Comparison of ENCODE assay signal across 11 cellular contexts in the genomic region with DNA sequence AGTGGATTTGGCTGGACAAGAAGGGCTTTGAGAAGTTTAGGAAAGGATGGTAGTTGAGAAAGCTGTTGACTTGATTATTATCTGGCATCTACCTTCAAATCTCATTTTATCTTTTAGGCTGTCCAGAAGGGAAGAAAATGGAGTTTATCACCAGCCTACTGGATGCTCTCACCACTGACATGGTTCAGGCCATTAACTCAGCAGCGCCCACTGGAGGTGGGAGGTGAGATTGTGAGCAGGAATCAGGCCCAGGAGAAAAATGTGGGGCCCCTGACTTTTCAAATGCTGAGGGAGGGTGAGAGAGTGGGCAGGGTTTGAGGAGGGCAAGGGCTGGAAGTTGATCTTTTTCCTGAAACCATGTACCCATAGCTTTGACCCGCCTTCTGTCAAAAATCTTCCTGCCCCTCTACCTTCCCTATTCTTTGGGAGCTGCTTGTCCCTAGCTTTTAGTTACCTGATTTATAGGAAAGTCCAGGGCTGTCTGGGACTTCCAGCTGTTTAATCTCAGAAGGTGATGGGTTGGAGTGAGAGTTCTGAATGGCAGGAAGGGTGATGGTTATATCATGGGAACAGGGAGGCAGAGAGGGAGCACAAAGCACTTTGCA.
DNase-seq lines count a peak whose midpoint lies in the region; ATAC-seq, FAIRE-seq and TF ChIP-seq lines count a peak whose summit lies in the region.
"Had no signal": no experiment of that assay in that cellular context is flagged by ENCODE, and none has a peak within 500 bp of the region (broad histone marks: within the 10 kb centered on the region; RNA-seq: fewer than 3 reads in every experiment).

No MANE protein-coding gene starts in this region.

- TF ChIP-seq POLR2A in right lobe of liver (IDR thresholded peaks at IDR 0.05) (no peak), vagina (IDR thresholded peaks at IDR 0.05) (no peak)

- H3K27me3 Mint-ChIP-seq in activated naive CD8-positive, alpha-beta T cell treated with anti-CD3 and anti-CD28 coated beads, Interleukin-2, amount 50 U/mL, for 24 hours = peaks cover 5% of the 10 kb centered on the region

- DNase-seq in NCI-H2081 (lab: John Stamatoyannopoulos, UW) (peak; percentile 34 to 43), NCI-H2081 treated with DMSO at 0.1 percent for 48 hours (lab: John Stamatoyannopoulos, UW) (no peak), HTR-8/SVneo (ENCODE audit: insufficient read length, low spot score) (peak; percentile 76), right lobe of liver (peak in 1 of 3 donors; percentile 40), upper lobe of right lung (no peak), vagina (ENCODE audit: extremely low spot score in 2 of 2) (no peak)
- peak; percentile 54 for DNase-seq in activated naive CD8-positive, alpha-beta T cell treated with anti-CD3 and anti-CD28 coated beads, Interleukin-2, amount 50 U/mL, for 24 hours

- H3K36me3 Mint-ChIP-seq in activated naive CD8-positive, alpha-beta T cell treated with anti-CD3 and anti-CD28 coated beads, Interleukin-2, amount 50 U/mL, for 24 hours (ENCODE audit: low read depth) = no peaks in the 10 kb centered on the region

- H3K4me3 ChIP-seq in right lobe of liver (no peak overlapping the region), upper lobe of right lung (no peak overlapping the region), vagina (no peak overlapping the region)
- H3K4me3 ChIP-seq: BLaER1 treated with 17β-estradiol and CSF1 and Interleukin-3, amounts not matched to agents 10 nM and 100 nM had no signal

- FAIRE-seq in HTR-8/SVneo (lab: Jason Lieb, UNC) = peak; percentile 86
- FAIRE-seq: TTC549 had no signal

- H3K36me3 ChIP-seq in right lobe of liver = peaks cover 0 to 32% (median 9%) of the 10 kb centered on the region in 4 donors
- H3K36me3 ChIP-seq in upper lobe of right lung = no peaks in the 10 kb centered on the region
- no peaks in the 10 kb centered on the region for H3K36me3 ChIP-seq in vagina
- H3K36me3 ChIP-seq: BLaER1 treated with 17β-estradiol and CSF1 and Interleukin-3, amounts not matched to agents 10 nM and 100 nM; neutrophil had no signal

- H3K4me1 Mint-ChIP-seq in activated naive CD8-positive, alpha-beta T cell treated with anti-CD3 and anti-CD28 coated beads, Interleukin-2, amount 50 U/mL, for 24 hours = peaks cover 5% of the 10 kb centered on the region

- H3K27me3 ChIP-seq in right lobe of liver (no peaks in the 10 kb centered on the region), upper lobe of right lung (no peaks in the 10 kb centered on the region), vagina (no peaks in the 10 kb centered on the region)
- H3K27me3 ChIP-seq: BLaER1 treated with 17β-estradiol and CSF1 and Interleukin-3, amounts not matched to agents 10 nM and 100 nM had no signal

- H3K9me3 ChIP-seq in right lobe of liver (no peaks in the 10 kb centered on the region), upper lobe of right lung (no peaks in the 10 kb centered on the region), vagina (no peaks in the 10 kb centered on the region)
- H3K9me3 ChIP-seq: BLaER1 treated with 17β-estradiol and CSF1 and Interleukin-3, amounts not matched to agents 10 nM and 100 nM; neutrophil had no signal

- no peak overlapping the region for H3K27ac ChIP-seq in right lobe of liver
- H3K27ac ChIP-seq in upper lobe of right lung = no peak overlapping the region
- H3K27ac ChIP-seq in vagina = no peak overlapping the region
- H3K27ac ChIP-seq: BLaER1 treated with 17β-estradiol and CSF1 and Interleukin-3, amounts not matched to agents 10 nM and 100 nM; neutrophil had no signal

- H3K4me1 ChIP-seq in right lobe of liver = peaks cover 0 to 6% (median 0%) of the 10 kb centered on the region in 4 donors
- peaks cover 1% of the 10 kb centered on the region for H3K4me1 ChIP-seq in upper lobe of right lung
- H3K4me1 ChIP-seq in vagina = peaks cover 6% of the 10 kb centered on the region

- no peak for ATAC-seq in activated naive CD8-positive, alpha-beta T cell treated with anti-CD3 and anti-CD28 coated beads, Interleukin-2, amount 50 U/mL, for 24 hours
- peak; percentile 66 to 83 (median 78) for ATAC-seq in right lobe of liver
- ATAC-seq in upper lobe of right lung = peak; percentile 49
- ATAC-seq in HG02970 (IDR thresholded peaks at IDR 0.05; ENCODE audit: low FRiP score, unreplicated experiment) = no peak

- 72% methylated on average over 2 of the region's 2 CpGs for WGBS in right lobe of liver (ENCODE audit: insufficient coverage, low coverage, low lambda C conversion rate, missing lambda C conversion rate)

- intact Hi-C loops in right lobe of liver (cut with DNase I) = loop anchor here in 1 of 2 donors (10.0 kb wide), 1 partner anchor 139 kb away; the partner anchor contains the start of gene SMOC1
- intact Hi-C loops in upper lobe of right lung (cut with DNase I) = no loop called here
- intact Hi-C loops in vagina (cut with DNase I) = no loop called here

- no peak overlapping the region for H3K4me3 Mint-ChIP-seq in activated naive CD8-positive, alpha-beta T cell treated with anti-CD3 and anti-CD28 coated beads, Interleukin-2, amount 50 U/mL, for 24 hours

- H3K27ac Mint-ChIP-seq in activated naive CD8-positive, alpha-beta T cell treated with anti-CD3 and anti-CD28 coated beads, Interleukin-2, amount 50 U/mL, for 24 hours = no peak overlapping the region

- no peaks in the 10 kb centered on the region for H3K9me3 Mint-ChIP-seq in activated naive CD8-positive, alpha-beta T cell treated with anti-CD3 and anti-CD28 coated beads, Interleukin-2, amount 50 U/mL, for 24 hours

- TF ChIP-seq CTCF in right lobe of liver (IDR thresholded peaks at IDR 0.05) = peak; percentile 57 to 74 (median 72)
- peak; percentile 50 for TF ChIP-seq CTCF in upper lobe of right lung (IDR thresholded peaks at IDR 0.05)
- peak in 1 of 3 experiments; percentile 18 for TF ChIP-seq CTCF in vagina (IDR thresholded peaks at IDR 0.05)

Comparison
In these comparisons a context has a peak if more than half of its experiments do, and no peak if none do; other contexts are left out.
1. DNase-seq: peak in NCI-H2081 (2 of 2), HTR-8/SVneo (single experiment) and activated naive CD8-positive, alpha-beta T cell treated with anti-CD3 and anti-CD28 coated beads, Interleukin-2, amount 50 U/mL, for 24 hours (single experiment); none in NCI-H2081 treated with DMSO at 0.1 percent for 48 hours (single experiment), upper lobe of right lung (single experiment) and vagina (0 of 2).
2. ATAC-seq: peak in right lobe of liver (4 of 4) and upper lobe of right lung (single experiment); none in activated naive CD8-positive, alpha-beta T cell treated with anti-CD3 and anti-CD28 coated beads, Interleukin-2, amount 50 U/mL, for 24 hours (single experiment) and HG02970 (single experiment).